Comparison of ENCODE assay signal across 8 cellular contexts in the genomic region with DNA sequence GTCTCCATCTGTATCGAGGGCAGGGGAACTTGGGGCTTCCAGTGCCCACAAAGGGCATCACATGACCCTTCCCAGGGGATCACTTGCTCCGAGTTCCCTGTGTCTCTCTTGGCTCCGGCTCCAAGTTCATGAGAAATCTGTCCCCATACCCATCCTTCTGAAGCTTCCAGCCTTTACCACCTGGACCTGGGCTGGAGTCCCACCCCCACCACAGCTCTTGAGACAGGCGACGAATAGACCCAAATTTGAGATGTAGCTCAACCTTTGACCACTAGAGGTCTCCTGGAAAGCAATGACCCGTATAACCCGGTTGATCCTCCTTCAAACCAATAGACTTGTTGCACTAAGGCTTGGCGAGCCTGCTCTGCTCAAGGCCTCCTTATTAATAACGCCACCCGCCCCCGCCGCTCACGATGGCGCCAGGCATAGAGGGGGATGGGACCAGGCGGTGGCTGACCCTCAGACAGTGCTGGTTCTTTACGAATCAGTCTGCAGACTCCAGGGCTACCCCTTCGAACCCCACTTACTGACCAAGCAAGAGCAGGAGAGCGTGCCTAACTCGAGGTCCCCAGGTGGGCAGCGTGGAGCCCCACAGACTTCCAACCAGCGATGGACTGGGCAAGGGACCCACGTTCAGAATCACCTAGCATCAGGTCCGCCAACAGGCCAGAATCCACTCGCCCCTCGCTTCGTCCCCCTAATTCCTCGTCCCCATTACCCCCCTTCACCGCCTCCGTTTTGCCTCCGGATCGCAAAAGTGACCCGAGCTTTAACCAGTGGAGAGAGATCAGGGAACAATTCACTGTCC. TPM values are rescaled to one million over a fixed set of nuclear protein-coding genes. Genes with fewer than 3 reads are reported as not detected.
DNase-seq lines count a peak whose midpoint lies in the region; ATAC-seq and TF ChIP-seq lines count a peak whose summit lies in the region.

No MANE protein-coding gene starts in this region.

- peak overlapping the region; percentile 72 for H3K27ac Mint-ChIP-seq in CD4-positive, alpha-beta T cell
- peak overlapping the region; percentile 90 for H3K27ac Mint-ChIP-seq in activated naive CD4-positive, alpha-beta T cell treated with anti-CD3 and anti-CD28 coated beads for 36 hours

- POLR2A ChIA-PET in CD4-positive, alpha-beta T cell (lab: Charles Lee) = interaction anchor here (0.7 to 8.1 kb wide), 13 partner anchors 9 to 289 kb away, joined by 3 to 103 read pairs (median 5); no protein-coding TSS in a partner anchor

- peak; percentile 53 for ATAC-seq in CD4-positive, alpha-beta T cell (ENCODE audit: poor library complexity)
- ATAC-seq in GM19043 (IDR thresholded peaks at IDR 0.05; ENCODE audit: low read depth, unreplicated experiment) (peak; percentile 55), HG03159 (IDR thresholded peaks at IDR 0.05; ENCODE audit: unreplicated experiment) (peak; percentile 58)

- peaks cover 22% of the 10 kb centered on the region for H3K36me3 Mint-ChIP-seq in CD4-positive, alpha-beta T cell (ENCODE audit: low read depth)
- peaks cover 5% of the 10 kb centered on the region for H3K36me3 Mint-ChIP-seq in activated naive CD4-positive, alpha-beta T cell treated with anti-CD3 and anti-CD28 coated beads for 36 hours (ENCODE audit: low read depth)

- no peaks in the 10 kb centered on the region for H3K9me3 ChIP-seq in CD4-positive, alpha-beta T cell (ENCODE audit: control insufficient read depth, low read length)
- no peaks in the 10 kb centered on the region for H3K9me3 ChIP-seq in OCI-LY3 (ENCODE audit: insufficient read depth, low read length)

- no peaks in the 10 kb centered on the region for H3K27me3 Mint-ChIP-seq in CD4-positive, alpha-beta T cell
- no peaks in the 10 kb centered on the region for H3K27me3 Mint-ChIP-seq in activated naive CD4-positive, alpha-beta T cell treated with anti-CD3 and anti-CD28 coated beads for 36 hours (ENCODE audit: low read depth)

- CTCF ChIA-PET in CD4-positive, alpha-beta T cell (lab: Charles Lee) = interaction anchor here (0.6 to 2.1 kb wide), 35 partner anchors 9 to 348 kb away, joined by 3 to 18 read pairs (median 4); no protein-coding TSS in a partner anchor
- CTCF ChIA-PET in activated naive CD4-positive, alpha-beta T cell treated with anti-CD3 and anti-CD28 coated beads for 36 hours (lab: Charles Lee) = interaction anchor here (0.6 to 4.0 kb wide), 37 partner anchors 8 to 367 kb away, joined by 3 to 11 read pairs (median 4); no protein-coding TSS in a partner anchor

- peaks cover 7% of the 10 kb centered on the region for H3K79me2 ChIP-seq in OCI-LY3 (ENCODE audit: low read length)

- no peaks in the 10 kb centered on the region for H3K9me3 Mint-ChIP-seq in CD4-positive, alpha-beta T cell
- H3K9me3 Mint-ChIP-seq in activated naive CD4-positive, alpha-beta T cell treated with anti-CD3 and anti-CD28 coated beads for 36 hours = no peaks in the 10 kb centered on the region

- intact Hi-C loops in CD4-positive, alpha-beta T cell (cut with DNase I, micrococcal nuclease) = loop anchor here (1.0 to 10.0 kb wide), 9 partner anchors 90 to 1992 kb away; partner anchors contain the start of genes CCDC6 (in 1 of the 2) and ZNF365 (in 1 of the 2)
- intact Hi-C loops in activated naive CD4-positive, alpha-beta T cell treated with anti-CD3 and anti-CD28 coated beads for 36 hours (cut with micrococcal nuclease) = loop anchor here (1.0 kb wide), 5 partner anchors 15 to 348 kb away; no protein-coding TSS in a partner anchor

- peaks cover 15% of the 10 kb centered on the region for H3K4me1 ChIP-seq in OCI-LY3 (ENCODE audit: low read length)

- peak overlapping the region; percentile 99 for H3K4me2 ChIP-seq in OCI-LY3 (ENCODE audit: low read length)

- peak overlapping the region; percentile 90 for H2AFZ ChIP-seq in OCI-LY3 (ENCODE audit: low read depth, low read length)

- H3K36me3 ChIP-seq in OCI-LY3 (replicated peaks; ENCODE audit: low read depth, low read length) = no peaks in the 10 kb centered on the region

- TF ChIP-seq CTCF in CD4-positive, alpha-beta T cell (IDR thresholded peaks at IDR 0.05) = peak; percentile 75
- TF ChIP-seq CTCF in OCI-LY3 (IDR thresholded peaks at IDR 0.05; ENCODE audit: low read depth, low read length) = peak; percentile 56

- H3K4me3 Mint-ChIP-seq in CD4-positive, alpha-beta T cell = peak overlapping the region; percentile 85
- H3K4me3 Mint-ChIP-seq in activated naive CD4-positive, alpha-beta T cell treated with anti-CD3 and anti-CD28 coated beads for 36 hours = peak overlapping the region; percentile 77

- peaks cover 33% of the 10 kb centered on the region for H3K4me1 Mint-ChIP-seq in CD4-positive, alpha-beta T cell (ENCODE audit: low read depth)
- H3K4me1 Mint-ChIP-seq in activated naive CD4-positive, alpha-beta T cell treated with anti-CD3 and anti-CD28 coated beads for 36 hours (ENCODE audit: low read depth) = peaks cover 40% of the 10 kb centered on the region

- no peaks in the 10 kb centered on the region for H4K20me1 ChIP-seq in OCI-LY3 (ENCODE audit: insufficient read depth, low read length)

- H3K27me3 ChIP-seq in CD4-positive, alpha-beta T cell (ENCODE audit: control insufficient read depth, insufficient read depth, low read length) = no peaks in the 10 kb centered on the region
- H3K27me3 ChIP-seq in OCI-LY3 (ENCODE audit: low read depth, low read length) = no peaks in the 10 kb centered on the region

- DNase-seq in CD4-positive, alpha-beta T cell = peak in 8 of 10 experiments; percentile 16 to 39 (median 28)
- DNase-seq in activated naive CD4-positive, alpha-beta T cell treated with anti-CD3 and anti-CD28 coated beads for 36 hours = peak; percentile 78
- peak; percentile 39 for DNase-seq in glomerular visceral epithelial cell (ENCODE audit: extremely low spot score)
- DNase-seq in occipital lobe (lab: John Stamatoyannopoulos, UW) = peak; percentile 21
- DNase-seq in DMS153 treated with DMSO at 0.1 percent for 48 hours (lab: John Stamatoyannopoulos, UW; ENCODE audit: unreplicated experiment) = no peak

- no peak overlapping the region for H3K27ac ChIP-seq in CD4-positive, alpha-beta T cell (ENCODE audit: low read depth, low read length)
- H3K27ac ChIP-seq in OCI-LY3 (ENCODE audit: low read length) = peak overlapping the region; percentile 93

- H3K9ac ChIP-seq in OCI-LY3 (ENCODE audit: low read length) = peak overlapping the region; percentile 95

- H3K4me3 ChIP-seq in OCI-LY3 (ENCODE audit: low read length) = peak overlapping the region; percentile 96

RNA-seq across cellular contexts. Expression of gene ARID5B, which starts 4.4 kb away (rescaled TPM):
- total RNA-seq in CD4-positive, alpha-beta T cell = 10 to 100 TPM; 49.2 to 51.3 TPM
- total RNA-seq in activated naive CD4-positive, alpha-beta T cell treated with anti-CD3 and anti-CD28 coated beads for 36 hours = 10 to 100 TPM; 86.3 to 87.1 TPM
- total RNA-seq in occipital lobe = 27.6 TPM
